In the genomic region with DNA sequence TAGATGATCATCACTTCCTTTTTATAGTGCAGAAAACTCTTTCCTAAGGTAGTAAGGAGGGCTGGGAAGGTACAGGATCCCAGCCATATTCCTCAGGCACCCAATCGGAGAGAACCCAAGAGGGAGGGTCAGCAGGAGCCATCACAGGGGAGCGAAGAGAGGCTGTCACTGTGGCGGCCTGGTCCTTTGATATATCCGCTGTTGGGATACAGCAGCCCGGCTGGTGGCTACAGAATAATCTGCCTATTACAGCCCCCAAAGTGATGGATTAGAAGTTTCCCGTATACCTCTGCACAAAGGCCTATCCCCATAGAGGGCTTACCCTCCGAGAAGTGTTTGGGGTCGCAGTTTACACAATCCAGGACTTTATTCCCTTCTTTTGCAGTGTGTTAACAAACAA, we compare ENCODE assay signal across 1 cellular context.
TF ChIP-seq lines count a peak whose summit lies in the region.

No MANE protein-coding gene starts in this region.

TF ChIP-seq in HepG2, 621 proteins besides CTCF, POLR2A, EP300 and RAD21:
- TF ChIP-seq CAMTA2 (CRISPR knock-in tag; IDR thresholded peaks at IDR 0.05; ENCODE audit: borderline replicate concordance) (no peak), RFX5 (IDR thresholded peaks at IDR 0.05; ENCODE audit: low read depth, low read length) (0 out of 2 replicates have a peak, but pooled peaks have one; percentile 43)
- TF ChIP-seq, protein P1, sequence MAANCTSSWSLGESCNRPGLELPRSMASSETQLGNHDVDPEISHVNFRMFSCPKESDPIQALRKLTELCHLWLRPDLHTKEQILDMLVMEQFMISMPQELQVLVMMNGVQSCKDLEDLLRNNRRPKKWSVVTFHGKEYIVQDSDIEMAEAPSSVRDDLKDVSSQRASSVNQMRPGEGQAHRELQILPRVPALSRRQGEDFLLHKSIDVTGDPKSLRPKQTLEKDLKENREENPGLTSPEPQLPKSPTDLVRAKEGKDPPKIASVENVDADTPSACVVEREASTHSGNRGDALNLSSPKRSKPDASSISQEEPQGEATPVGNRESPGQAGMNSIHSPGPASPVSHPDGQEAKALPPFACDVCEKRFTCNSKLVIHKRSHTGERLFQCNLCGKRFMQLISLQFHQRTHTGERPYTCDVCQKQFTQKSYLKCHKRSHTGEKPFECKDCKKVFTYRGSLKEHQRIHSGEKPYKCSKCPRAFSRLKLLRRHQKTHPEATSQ (CRISPR knock-in tag; IDR thresholded peaks at IDR 0.05; ENCODE audit: borderline replicate concordance): no peak
TF ChIP-seq in HepG2: peak in this region for 1.
